ENCODE assay signal across 10 cellular contexts in genomic region chr3:151890721-151891141, GRCh38. TPM values are rescaled to one million over a fixed set of nuclear protein-coding genes. Genes with fewer than 3 reads are reported as not detected.
DNase-seq lines count a peak whose midpoint lies in the region; ATAC-seq and TF ChIP-seq lines count a peak whose summit lies in the region.
"Had no signal": no experiment of that assay in that cellular context is flagged by ENCODE, and none has a peak within 500 bp of the region (broad histone marks: within the 10 kb centered on the region; RNA-seq: fewer than 3 reads in every experiment).

No MANE protein-coding gene starts in this region.

- H3K36me3 Mint-ChIP-seq in nephron progenitor cell (ENCODE audit: low read depth): no peaks in the 10 kb centered on the region

- TF ChIP-seq CTCF in fibroblast of lung (conservative IDR thresholded peaks at IDR 0.05 in 1 of 2, IDR thresholded peaks at IDR 0.05 in 1 of 2; ENCODE audit: low read depth in 1 of 2, low read length in 2 of 2) (no peak), psoas muscle (IDR thresholded peaks at IDR 0.05) (no peak), nephron progenitor cell (IDR thresholded peaks at IDR 0.05) (no peak)

- H3K4me3 ChIP-seq in fibroblast of lung (replicated peaks in 1 of 4; ENCODE audit: control extremely low read depth in 1 of 4, insufficient read depth in 1 of 4, low read depth in 3 of 4, low read length in 4 of 4): no peak overlapping the region
- no peak overlapping the region for H3K4me3 ChIP-seq in psoas muscle

- WGBS in psoas muscle, 3 donors: 54 to 57% (median 55%) methylated on average over 4 of the region's 4 CpGs

- no peak overlapping the region for H3K4me2 ChIP-seq in fibroblast of lung (ENCODE audit: extremely low read depth, insufficient read depth, low read length)

- no peaks in the 10 kb centered on the region for H3K4me1 ChIP-seq in fibroblast of lung (ENCODE audit: control insufficient read depth, extremely low read depth, insufficient read depth, low read length)
- H3K4me1 ChIP-seq in psoas muscle: no peaks in the 10 kb centered on the region

- no peaks in the 10 kb centered on the region for H3K79me2 ChIP-seq in fibroblast of lung (ENCODE audit: control insufficient read depth, insufficient read depth, low read length)

- no peaks in the 10 kb centered on the region for H3K27me3 Mint-ChIP-seq in nephron progenitor cell (ENCODE audit: low read depth, poor library complexity)
- H3K27me3 Mint-ChIP-seq: memory B cell had no signal

- DNase-seq in NCI-H2029 treated with DMSO at 0.1 percent for 48 hours (lab: John Stamatoyannopoulos, UW) (peak; percentile 72), fibroblast of lung (ENCODE audit: low read depth in 2 of 2) (peak; percentile 13 to 69), DMS 273 treated with DMSO at 0.1 percent for 48 hours (lab: John Stamatoyannopoulos, UW) (no peak), psoas muscle (no peak), nephron progenitor cell (no peak), LoVo (ENCODE audit: low spot score) (no peak)

- ATAC-seq in GM18520 (IDR thresholded peaks at IDR 0.05; ENCODE audit: unreplicated experiment) (peak; percentile 57), HG02884 (IDR thresholded peaks at IDR 0.05; ENCODE audit: unreplicated experiment) (peak; percentile 70), psoas muscle (no peak)

- H3K36me3 ChIP-seq in fibroblast of lung (ENCODE audit: control insufficient read depth, insufficient read depth, low read length): no peaks in the 10 kb centered on the region
- no peaks in the 10 kb centered on the region for H3K36me3 ChIP-seq in psoas muscle (ENCODE audit: insufficient read depth in 1 of 2, low read depth in 1 of 2)

- no peak overlapping the region for H2AFZ ChIP-seq in fibroblast of lung (ENCODE audit: low read length)

- H3K9me3 Mint-ChIP-seq in nephron progenitor cell: no peaks in the 10 kb centered on the region

- intact Hi-C loops in psoas muscle (cut with DNase I): no loop called here

- H3K4me1 Mint-ChIP-seq in nephron progenitor cell: peaks cover 4% of the 10 kb centered on the region
- H3K4me1 Mint-ChIP-seq: memory B cell had no signal

- no peak overlapping the region for H3K27ac ChIP-seq in fibroblast of lung (ENCODE audit: insufficient read depth, low read length)
- H3K27ac ChIP-seq in psoas muscle: no peak overlapping the region

- H3K9ac ChIP-seq in fibroblast of lung (ENCODE audit: insufficient read depth, low read length): no peak overlapping the region

- no peaks in the 10 kb centered on the region for H3K27me3 ChIP-seq in fibroblast of lung (ENCODE audit: control insufficient read depth, insufficient read depth, low read length)
- no peaks in the 10 kb centered on the region for H3K27me3 ChIP-seq in psoas muscle (ENCODE audit: insufficient read depth in 3 of 3, low read length in 2 of 3)

- H3K27ac Mint-ChIP-seq in nephron progenitor cell: no peak overlapping the region
- H3K27ac Mint-ChIP-seq: memory B cell had no signal

- H3K4me3 Mint-ChIP-seq in nephron progenitor cell: no peak overlapping the region
- H3K4me3 Mint-ChIP-seq: memory B cell had no signal

- H3K9me3 ChIP-seq in fibroblast of lung (ENCODE audit: control insufficient read depth, insufficient read depth, low read depth, low read length) (no peaks in the 10 kb centered on the region), psoas muscle (no peaks in the 10 kb centered on the region)

- no peaks in the 10 kb centered on the region for H4K20me1 ChIP-seq in fibroblast of lung (ENCODE audit: control insufficient read depth, extremely low read depth, insufficient read depth, low read length)

RNA-seq across cellular contexts. Expression of gene SUCNR1, which starts 17.3 kb away (rescaled TPM):
- total RNA-seq in fibroblast of lung: under 0.01 TPM in 2 replicates
- 0.02 and 0.07 TPM in 2 replicates for polyA plus RNA-seq in fibroblast of lung
- 0.02 and 0.05 TPM in 2 replicates for polyA plus RNA-seq in fibroblast of lung (2012)
- 0.33 TPM in 1 of 2 replicates, not detected in the other for polyA minus RNA-seq in fibroblast of lung (ENCODE audit: low replicate concordance)
- total RNA-seq in psoas muscle: under 1 TPM in 3 of 4 donors, not detected in 1; 0.13 to 0.32 (median 0.18) TPM
- under 1 TPM in 2 of 3 donors, not detected in 1; 0.01 to 0.05 TPM for polyA plus RNA-seq in psoas muscle
- total RNA-seq: T-helper 2 cell treated with Interferon-gamma antibody and Interleukin-4, amounts not matched to agents 100 ng/mL and 5 ng/mL, for 36 hours had no signal

Comparison
In these comparisons a context has a peak if more than half of its experiments do, and no peak if none do; other contexts are left out.
1. ATAC-seq: peak in GM18520 (single experiment) and HG02884 (single experiment); none in psoas muscle (0 of 4).
2. DNase-seq: peak in NCI-H2029 treated with DMSO at 0.1 percent for 48 hours (single experiment) and fibroblast of lung (2 of 2); none in DMS 273 treated with DMSO at 0.1 percent for 48 hours (single experiment), psoas muscle (0 of 2), nephron progenitor cell (single experiment) and LoVo (single experiment).